Comparison of ENCODE assay signal across 32 cellular contexts in the genomic region with DNA sequence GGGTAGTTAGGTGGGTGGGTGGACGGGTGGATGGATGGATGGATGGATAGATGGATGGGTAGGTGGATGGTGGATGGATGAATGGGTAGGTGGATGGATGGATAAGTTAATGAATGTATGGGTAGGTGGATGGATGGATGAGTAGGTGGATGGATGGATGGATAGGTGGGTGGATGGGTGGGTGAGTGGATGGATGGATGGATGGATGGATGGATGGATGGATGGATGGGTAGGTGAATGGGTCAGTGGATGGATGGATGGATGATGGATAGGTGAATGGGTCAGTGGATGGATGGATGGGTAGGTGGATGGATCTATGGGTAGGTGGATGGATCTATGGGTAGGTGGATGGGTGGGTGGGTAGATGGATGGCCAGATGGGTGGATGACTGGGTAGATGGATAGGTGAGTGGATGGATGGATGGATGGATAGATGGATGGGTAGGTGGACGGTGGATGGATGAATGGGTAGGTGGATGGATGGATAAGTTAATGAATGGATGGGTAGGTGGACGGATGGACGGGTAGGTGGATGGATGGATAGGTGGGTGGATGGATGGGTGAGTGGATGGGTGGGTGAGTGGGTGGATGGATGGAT.
"Had no signal": no experiment of that assay in that cellular context is flagged by ENCODE, and none has a peak within 500 bp of the region (broad histone marks: within the 10 kb centered on the region; RNA-seq: fewer than 3 reads in every experiment).

No MANE protein-coding gene starts in this region.

- H3K9me3 ChIP-seq: Peyer's patch had no signal

- H3K27ac Mint-ChIP-seq: activated B cell treated with CpG ODN at 0.5 μM for 24 hours; activated CD4-positive, alpha-beta memory T cell treated with anti-CD3 and anti-CD28 coated beads, Interleukin-2, amount 10 ng/mL, durations not matched to agents 7 days and 5 days; activated naive CD4-positive, alpha-beta T cell treated with anti-CD3 and anti-CD28 coated beads, Interleukin-2, amount 10 ng/mL, durations not matched to agents 7 days and 5 days; activated naive CD8-positive, alpha-beta T cell; activated naive CD8-positive, alpha-beta T cell treated with anti-CD3 and anti-CD28 coated beads, Interleukin-2, amount 50 U/mL, for 24 hours; activated T-cell treated with anti-CD3 and anti-CD28 coated beads, Interleukin-2, amount 50 U/mL, for 72 hours; activated T-helper 17 cell treated with anti-CD3 and anti-CD28 coated beads, Interleukin-2, amount 50 U/mL, for 72 hours; T-cell had no signal

- H3K27ac ChIP-seq: KMS-11, Peyer's patch, VCaP had no signal

- H3K9ac ChIP-seq: KMS-11 had no signal

- H3K4me1 ChIP-seq: Peyer's patch had no signal

- H3K4me3 ChIP-seq: Peyer's patch had no signal

- H3K4me2 ChIP-seq: KMS-11 had no signal

- H3K9me3 Mint-ChIP-seq: activated B cell treated with CpG ODN at 0.5 μM for 24 hours; activated CD4-positive, alpha-beta memory T cell treated with anti-CD3 and anti-CD28 coated beads, Interleukin-2, amount 10 ng/mL, durations not matched to agents 7 days and 5 days; activated naive CD4-positive, alpha-beta T cell treated with anti-CD3 and anti-CD28 coated beads, Interleukin-2, amount 10 ng/mL, durations not matched to agents 7 days and 5 days; activated naive CD8-positive, alpha-beta T cell treated with anti-CD3 and anti-CD28 coated beads, Interleukin-2, amount 50 U/mL, for 24 hours; activated T-helper 17 cell treated with anti-CD3 and anti-CD28 coated beads, Interleukin-2, amount 50 U/mL, for 72 hours; T-cell had no signal

- ATAC-seq: activated naive CD8-positive, alpha-beta T cell treated with anti-CD3 and anti-CD28 coated beads, Interleukin-2, amount 50 U/mL, for 24 hours; activated T-cell treated with anti-CD3 and anti-CD28 coated beads, Interleukin-2, amount 50 U/mL, for 72 hours; activated T-helper 17 cell treated with anti-CD3 and anti-CD28 coated beads, Interleukin-2, amount 50 U/mL, for 72 hours; PC-3; SK-N-SH treated with all-trans-retinoic acid at 6 μM for 48 hours; T-cell had no signal

- H3K4me3 Mint-ChIP-seq: activated B cell treated with CpG ODN at 0.5 μM for 24 hours; activated CD4-positive, alpha-beta memory T cell treated with anti-CD3 and anti-CD28 coated beads, Interleukin-2, amount 10 ng/mL, durations not matched to agents 7 days and 5 days; activated naive CD4-positive, alpha-beta T cell treated with anti-CD3 and anti-CD28 coated beads, Interleukin-2, amount 10 ng/mL, durations not matched to agents 7 days and 5 days; activated naive CD8-positive, alpha-beta T cell; activated naive CD8-positive, alpha-beta T cell treated with anti-CD3 and anti-CD28 coated beads, Interleukin-2, amount 50 U/mL, for 24 hours; activated T-cell treated with anti-CD3 and anti-CD28 coated beads, Interleukin-2, amount 50 U/mL, for 72 hours; activated T-helper 17 cell treated with anti-CD3 and anti-CD28 coated beads, Interleukin-2, amount 50 U/mL, for 72 hours; brain; T-cell had no signal

- H3K36me3 Mint-ChIP-seq: activated naive CD4-positive, alpha-beta T cell treated with anti-CD3 and anti-CD28 coated beads, Interleukin-2, amount 10 ng/mL, durations not matched to agents 7 days and 5 days; activated naive CD8-positive, alpha-beta T cell; brain; T-cell had no signal

- DNase-seq: activated B cell treated with CpG ODN at 0.5 μM for 24 hours; activated CD4-positive, alpha-beta memory T cell treated with anti-CD3 and anti-CD28 coated beads, Interleukin-2, amount 10 ng/mL, durations not matched to agents 7 days and 5 days; activated CD4-positive, alpha-beta T cell treated with anti-CD3 and anti-CD28 coated beads for 1 hour; activated CD4-positive, alpha-beta T cell treated with anti-CD3 and anti-CD28 coated beads for 48 hours; activated gamma-delta T cell treated with Interleukin-2 at 50 U/mL for 16 hours; activated naive CD4-positive, alpha-beta T cell treated with anti-CD3 and anti-CD28 coated beads, Interleukin-2, amount 10 ng/mL, durations not matched to agents 7 days and 5 days; activated naive CD8-positive, alpha-beta T cell treated with anti-CD3 and anti-CD28 coated beads, Interleukin-2, amount 50 U/mL, for 24 hours; activated T-cell treated with anti-CD3 and anti-CD28 coated beads, Interleukin-2, amount 50 U/mL, for 1 hour; activated T-cell treated with anti-CD3 and anti-CD28 coated beads, Interleukin-2, amount 50 U/mL, for 72 hours; anterior cingulate cortex; central memory CD4-positive, alpha-beta T cell; MM.1S; MV-4-11; NCI-H1092; NCI-H1436 treated with DMSO at 0.1 percent for 48 hours; NCI-H1694 treated with DMSO at 0.1 percent for 48 hours; NCI-H345; NCI-H524 treated with DMSO at 0.1 percent for 48 hours; NK-92 treated with Interleukin-12 subunit alpha and Interleukin-12 subunit beta, amount 100 ng/mL, for 24 hours; PC-3; Peyer's patch; RPMI8226; SIG-M5; T-cell; T-helper 2 cell; T-helper 9 cell had no signal

- H3K36me3 ChIP-seq: Peyer's patch had no signal

- H3K27me3 ChIP-seq: Peyer's patch had no signal

- H3K4me1 Mint-ChIP-seq: activated CD4-positive, alpha-beta memory T cell treated with anti-CD3 and anti-CD28 coated beads, Interleukin-2, amount 10 ng/mL, durations not matched to agents 7 days and 5 days; activated naive CD4-positive, alpha-beta T cell treated with anti-CD3 and anti-CD28 coated beads, Interleukin-2, amount 10 ng/mL, durations not matched to agents 7 days and 5 days had no signal
